ENCODE assay signal across 22 cellular contexts in the genomic region with DNA sequence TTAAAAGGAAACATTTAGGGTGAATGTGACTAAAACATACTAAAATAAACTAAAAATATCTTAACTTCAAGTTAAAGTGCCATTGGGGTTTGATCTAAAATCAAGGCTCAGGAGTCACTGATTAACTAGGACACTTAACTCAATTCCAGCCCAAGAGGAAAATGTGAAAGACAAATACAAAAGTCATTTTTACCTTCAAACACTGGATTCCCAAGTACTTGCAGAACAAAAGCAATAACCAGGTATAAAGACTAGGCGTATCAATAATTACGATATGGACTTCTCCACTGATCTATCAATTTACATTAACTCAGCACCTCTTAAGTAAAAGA. TPM values are rescaled to one million over a fixed set of nuclear protein-coding genes. Genes with fewer than 3 reads are reported as not detected.
"Had no signal": no experiment of that assay in that cellular context is flagged by ENCODE, and none has a peak within 500 bp of the region (broad histone marks: within the 10 kb centered on the region; RNA-seq: fewer than 3 reads in every experiment).

No MANE protein-coding gene starts in this region.

- H3K9me3 ChIP-seq: adrenal gland, body of pancreas had no signal

- H3K4me3 ChIP-seq: adrenal gland, body of pancreas had no signal

- H3K9me3 Mint-ChIP-seq: activated B cell treated with CpG ODN at 0.5 μM for 24 hours; activated CD8-positive, alpha-beta T cell treated with anti-CD3 and anti-CD28 coated beads for 36 hours; activated naive CD4-positive, alpha-beta T cell treated with anti-CD3 and anti-CD28 coated beads for 36 hours; activated naive CD4-positive, alpha-beta T cell treated with anti-CD3 and anti-CD28 coated beads, Interleukin-2, amount 50 U/mL, for 24 hours; activated naive CD8-positive, alpha-beta T cell treated with anti-CD3 and anti-CD28 coated beads for 36 hours; activated naive CD8-positive, alpha-beta T cell treated with anti-CD3 and anti-CD28 coated beads, Interleukin-2, amount 50 U/mL, for 24 hours; activated T-helper 1 cell treated with anti-CD3 and anti-CD28 coated beads, Interleukin-12 subunit alpha, Interleukin-12 subunit beta, Interleukin-2, Interleukin-4 antibody, amounts not matched to agents 30 ng/mL and 10 ng/mL and 1 ng/mL, durations not matched to agents 14 hours and 24 hours and 36 hours; activated T-helper 2 cell treated with anti-CD3 and anti-CD28 coated beads, Interferon-gamma antibody, Interleukin-2, Interleukin-4, amounts not matched to agents 10 μg/mL and 5 μg/mL and 100 μg/mL, durations not matched to agents 14 hours and 24 hours and 36 hours; T-helper 2 cell treated with Interferon-gamma antibody and Interleukin-4, amounts not matched to agents 5 μg/mL and 100 μg/mL, for 36 hours had no signal

- H3K27ac ChIP-seq: adrenal gland, body of pancreas had no signal

- H3K27me3 Mint-ChIP-seq: activated B cell treated with CpG ODN at 0.5 μM for 24 hours; activated CD8-positive, alpha-beta T cell treated with anti-CD3 and anti-CD28 coated beads for 36 hours; activated naive CD4-positive, alpha-beta T cell treated with anti-CD3 and anti-CD28 coated beads, Interleukin-2, amount 50 U/mL, for 24 hours; activated naive CD8-positive, alpha-beta T cell treated with anti-CD3 and anti-CD28 coated beads for 36 hours; activated naive CD8-positive, alpha-beta T cell treated with anti-CD3 and anti-CD28 coated beads, Interleukin-2, amount 50 U/mL, for 24 hours; T-helper 17 cell had no signal

- DNase-seq: activated B cell treated with CpG ODN at 0.5 μM for 24 hours; activated CD8-positive, alpha-beta memory T cell treated with anti-CD3 and anti-CD28 coated beads for 24 hours; activated effector memory CD4-positive, alpha-beta T cell treated with anti-CD3 and anti-CD28 coated beads, Interleukin-2, amount 50 U/mL, for 16 hours; activated naive CD8-positive, alpha-beta T cell treated with anti-CD3 and anti-CD28 coated beads for 36 hours; activated naive CD8-positive, alpha-beta T cell treated with anti-CD3 and anti-CD28 coated beads, Interleukin-2, amount 50 U/mL, for 24 hours; activated T-cell treated with anti-CD3 and anti-CD28 coated beads, Interleukin-2, amount 50 U/mL, for 1 hour; aorta; cortex of kidney; effector CD8-positive, alpha-beta T cell; T-helper 17 cell; T1000 had no signal

- ATAC-seq: activated CD4-positive, CD25-positive, alpha-beta regulatory T cell treated with anti-CD3 and anti-CD28 coated beads, Interleukin-2, amount 50 U/mL, for 24 hours; activated naive CD8-positive, alpha-beta T cell treated with anti-CD3 and anti-CD28 coated beads, Interleukin-2, amount 50 U/mL, for 24 hours; body of pancreas had no signal

- H3K27me3 ChIP-seq: adrenal gland, body of pancreas had no signal

- H3K4me1 ChIP-seq: body of pancreas had no signal

- H3K4me1 Mint-ChIP-seq: activated B cell treated with CpG ODN at 0.5 μM for 24 hours had no signal

- H3K27ac Mint-ChIP-seq: activated B cell treated with CpG ODN at 0.5 μM for 24 hours; activated CD8-positive, alpha-beta T cell treated with anti-CD3 and anti-CD28 coated beads for 36 hours; activated naive CD4-positive, alpha-beta T cell treated with anti-CD3 and anti-CD28 coated beads for 36 hours; activated naive CD4-positive, alpha-beta T cell treated with anti-CD3 and anti-CD28 coated beads, Interleukin-2, amount 50 U/mL, for 24 hours; activated naive CD8-positive, alpha-beta T cell treated with anti-CD3 and anti-CD28 coated beads for 36 hours; activated naive CD8-positive, alpha-beta T cell treated with anti-CD3 and anti-CD28 coated beads, Interleukin-2, amount 50 U/mL, for 24 hours; activated T-helper 1 cell treated with anti-CD3 and anti-CD28 coated beads, Interleukin-12 subunit alpha, Interleukin-12 subunit beta, Interleukin-2, Interleukin-4 antibody, amounts not matched to agents 30 ng/mL and 10 ng/mL and 1 ng/mL, durations not matched to agents 14 hours and 24 hours and 36 hours; activated T-helper 2 cell treated with anti-CD3 and anti-CD28 coated beads, Interferon-gamma antibody, Interleukin-2, Interleukin-4, amounts not matched to agents 10 μg/mL and 5 μg/mL and 100 μg/mL, durations not matched to agents 14 hours and 24 hours and 36 hours; T-helper 17 cell; T-helper 2 cell treated with Interferon-gamma antibody and Interleukin-4, amounts not matched to agents 5 μg/mL and 100 μg/mL, for 36 hours had no signal

- H3K4me3 Mint-ChIP-seq: activated B cell treated with CpG ODN at 0.5 μM for 24 hours; activated CD8-positive, alpha-beta T cell treated with anti-CD3 and anti-CD28 coated beads for 36 hours; activated naive CD4-positive, alpha-beta T cell treated with anti-CD3 and anti-CD28 coated beads for 36 hours; activated naive CD4-positive, alpha-beta T cell treated with anti-CD3 and anti-CD28 coated beads, Interleukin-2, amount 50 U/mL, for 24 hours; activated naive CD8-positive, alpha-beta T cell treated with anti-CD3 and anti-CD28 coated beads for 36 hours; activated naive CD8-positive, alpha-beta T cell treated with anti-CD3 and anti-CD28 coated beads, Interleukin-2, amount 50 U/mL, for 24 hours; activated T-helper 1 cell treated with anti-CD3 and anti-CD28 coated beads, Interleukin-12 subunit alpha, Interleukin-12 subunit beta, Interleukin-2, Interleukin-4 antibody, amounts not matched to agents 30 ng/mL and 10 ng/mL and 1 ng/mL, durations not matched to agents 14 hours and 24 hours and 36 hours; T-helper 17 cell; T-helper 2 cell treated with Interferon-gamma antibody and Interleukin-4, amounts not matched to agents 5 μg/mL and 100 μg/mL, for 36 hours had no signal

RNA-seq across cellular contexts. Expression of a gene that starts 41.0 kb away (rescaled TPM):
- total RNA-seq: activated B cell treated with CpG ODN at 0.5 μM for 24 hours; activated CD8-positive, alpha-beta T cell treated with anti-CD3 and anti-CD28 coated beads for 36 hours; activated naive CD4-positive, alpha-beta T cell treated with anti-CD3 and anti-CD28 coated beads for 36 hours; activated naive CD8-positive, alpha-beta T cell treated with anti-CD3 and anti-CD28 coated beads for 36 hours; activated T-helper 1 cell treated with anti-CD3 and anti-CD28 coated beads, Interleukin-12 subunit alpha, Interleukin-12 subunit beta, Interleukin-2, Interleukin-4 antibody, amounts not matched to agents 30 ng/mL and 10 ng/mL and 1 ng/mL, durations not matched to agents 14 hours and 24 hours and 36 hours; activated T-helper 2 cell treated with anti-CD3 and anti-CD28 coated beads, Interferon-gamma antibody, Interleukin-2, Interleukin-4, amounts not matched to agents 10 μg/mL and 5 μg/mL and 100 μg/mL, durations not matched to agents 14 hours and 24 hours and 36 hours; body of pancreas; epithelial cell of proximal tubule; esophagus mucosa; T-helper 17 cell had no signal
- polyA plus RNA-seq: aorta had no signal
